Comparison of ENCODE assay signal across 1 cellular context in genomic region chr9:113150670-113151591, GRCh38.
TF ChIP-seq lines count a peak whose summit lies in the region.

TSS of gene SLC31A2 (plus strand) at chr9:113151007. CDS start at chr9:113151075, 68 bp downstream.

TF ChIP-seq in K562, 482 proteins besides CTCF, POLR2A, EP300 and RAD21 (continued from another document and continues in another):
- TF ChIP-seq ZNF217 (CRISPR knock-in tag; IDR thresholded peaks at IDR 0.05) (0 out of 2 replicates have a peak, but pooled peaks have one; percentile 27), ZEB2 (IDR thresholded peaks at IDR 0.05) (no peak), CBX3 (IDR thresholded peaks at IDR 0.05; ENCODE audit: borderline replicate concordance in 1 of 2, low read length in 2 of 2) (peak in 1 of 2 experiments; percentile 19; a peak in 1 of 3 replicates), HDAC2 (IDR thresholded peaks at IDR 0.05) (no peak), FOXK1 (CRISPR knock-in tag; IDR thresholded peaks at IDR 0.05; ENCODE audit: borderline replicate concordance) (peak; percentile 40; the same call in 1 of the 2 replicates), NR4A1 (CRISPR knock-in tag; IDR thresholded peaks at IDR 0.05) (no peak), NR4A1 (tag; IDR thresholded peaks at IDR 0.05) (peak; percentile 29; the same call in 1 of the 2 replicates), HNRNPLL (IDR thresholded peaks at IDR 0.05; ENCODE audit: low read depth, low read length, poor library complexity, severe bottlenecking) (peak; percentile 29), MTA3 (IDR thresholded peaks at IDR 0.05; ENCODE audit: borderline replicate concordance) (peak; percentile 62; the same call in 1 of the 2 replicates), HMGXB4 (CRISPR knock-in tag; IDR thresholded peaks at IDR 0.05) (no peak; the same call in 1 of the 2 replicates), SMC3 (conservative IDR thresholded peaks at IDR 0.05; ENCODE audit: insufficient read depth, low read depth, low read length) (0 out of 2 replicates have a peak, but pooled peaks have one; percentile 26), PHB2 (IDR thresholded peaks at IDR 0.05; ENCODE audit: low read depth) (no peak), ETS1 (conservative IDR thresholded peaks at IDR 0.05; ENCODE audit: control insufficient read depth, low read depth, low read length) (peak; percentile 96), ZNF224 (CRISPR knock-in tag; IDR thresholded peaks at IDR 0.05) (0 out of 2 replicates have a peak, but pooled peaks have one; percentile 19), PURB (CRISPR knock-in tag; IDR thresholded peaks at IDR 0.05; ENCODE audit: low read depth) (no peak), ESRRA (IDR thresholded peaks at IDR 0.05; ENCODE audit: borderline replicate concordance, low read depth) (peak; percentile 67; the same call in 1 of the 2 replicates), ZNF232 (CRISPR knock-in tag; IDR thresholded peaks at IDR 0.05) (peak; percentile 53; the same call in 1 of the 2 replicates), KDM5B (IDR thresholded peaks at IDR 0.05; ENCODE audit: insufficient replicate concordance, low read depth, low read length) (peak; percentile 47), SMARCA4 (IDR thresholded peaks at IDR 0.05) (no peak), POU5F1 (IDR thresholded peaks at IDR 0.05; ENCODE audit: borderline replicate concordance, low read depth, low read length, partially characterized antibody) (no peak), ZNF766 (CRISPR knock-in tag; conservative IDR thresholded peaks at IDR 0.05) (0 out of 2 replicates have a peak, but pooled peaks have one; percentile 22), TAF15 (IDR thresholded peaks at IDR 0.05; ENCODE audit: low read depth, low read length) (no peak), NR2C1 (IDR thresholded peaks at IDR 0.05) (no peak), NR2C1 (tag; IDR thresholded peaks at IDR 0.05) (0 out of 2 replicates have a peak, but pooled peaks have one; percentile 28), ZBTB12 (CRISPR knock-in tag; IDR thresholded peaks at IDR 0.05) (0 out of 2 replicates have a peak, but pooled peaks have one; percentile 13), ZBTB9 (CRISPR knock-in tag; IDR thresholded peaks at IDR 0.05) (peak; percentile 49; the same call in 1 of the 2 replicates), MNT (conservative IDR thresholded peaks at IDR 0.05) (peak; percentile 45 to 78; a peak in 3 of 4 replicates), SIN3B (IDR thresholded peaks at IDR 0.05; ENCODE audit: low read depth) (0 out of 2 replicates have a peak, but pooled peaks have one; percentile 27), ZNF518B (CRISPR knock-in tag; IDR thresholded peaks at IDR 0.05) (no peak), MAZ (CRISPR knock-in tag; conservative IDR thresholded peaks at IDR 0.05 in 1 of 2, IDR thresholded peaks at IDR 0.05 in 1 of 2) (0 out of 4 replicates have a peak, but pooled peaks have one; percentile 34 to 54), NFATC3 (IDR thresholded peaks at IDR 0.05) (no peak), TEAD4 (IDR thresholded peaks at IDR 0.05; ENCODE audit: low read length) (peak; percentile 29; the same call in 1 of the 2 replicates), TEAD4 (CRISPR knock-in tag; IDR thresholded peaks at IDR 0.05; ENCODE audit: borderline replicate concordance) (peak; percentile 96; the same call in 1 of the 2 replicates), ZNF324 (CRISPR knock-in tag; IDR thresholded peaks at IDR 0.05) (peak; percentile 35; the same call in 1 of the 2 replicates), ZNF639 (CRISPR knock-in tag; conservative IDR thresholded peaks at IDR 0.05 in 1 of 2, IDR thresholded peaks at IDR 0.05 in 1 of 2) (no peak), EGR1 (conservative IDR thresholded peaks at IDR 0.05) (no peak), ZKSCAN1 (IDR thresholded peaks at IDR 0.05; ENCODE audit: low read depth, low read length) (0 out of 2 replicates have a peak, but pooled peaks have one; percentile 27), CSDE1 (IDR thresholded peaks at IDR 0.05) (no peak), MEF2D (tag; conservative IDR thresholded peaks at IDR 0.05; ENCODE audit: low read depth) (no peak), GTF3C2 (IDR thresholded peaks at IDR 0.05; ENCODE audit: borderline replicate concordance, extremely low read depth, insufficient read length) (no peak), TCF3 (CRISPR knock-in tag; IDR thresholded peaks at IDR 0.05) (no peak), BCL6 (CRISPR knock-in tag; IDR thresholded peaks at IDR 0.05) (no peak), PHF20 (IDR thresholded peaks at IDR 0.05; ENCODE audit: partially characterized antibody) (peak; percentile 37), ZNF384 (IDR thresholded peaks at IDR 0.05; ENCODE audit: low read depth, low read length) (no peak)
